Comparison of ENCODE assay signal across 10 cellular contexts in the genomic region with DNA sequence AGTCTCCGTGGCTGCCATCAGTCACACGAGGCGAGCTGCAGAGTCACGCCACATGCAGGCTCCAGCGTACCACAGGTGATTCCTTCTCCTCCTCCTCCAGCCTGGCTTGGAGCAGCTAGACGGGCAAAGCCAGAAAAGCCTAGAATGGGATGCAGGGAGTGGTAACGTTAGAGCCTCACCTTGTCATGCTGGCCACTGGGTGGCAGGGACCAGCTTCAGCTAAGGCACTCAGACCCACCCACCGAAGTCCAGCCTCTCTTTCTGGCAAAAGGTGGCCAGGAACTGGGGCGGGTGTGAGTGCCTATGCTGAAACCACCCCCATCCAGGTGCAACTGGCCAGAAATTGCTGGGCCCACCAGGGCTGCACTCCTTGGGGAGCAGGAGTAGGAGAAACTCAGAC. TPM values are rescaled to one million over a fixed set of nuclear protein-coding genes. Genes with fewer than 3 reads are reported as not detected.
DNase-seq lines count a peak whose midpoint lies in the region; ATAC-seq, FAIRE-seq and TF ChIP-seq lines count a peak whose summit lies in the region.
"Not testable (repeated sequence)": the region's sequence is repeated elsewhere in the genome, so short reads cannot be mapped to it uniquely, and the experiment has no call there.
"Had no signal": no experiment of that assay in that cellular context is flagged by ENCODE, and none has a peak within 500 bp of the region (broad histone marks: within the 10 kb centered on the region; RNA-seq: fewer than 3 reads in every experiment).

No MANE protein-coding gene starts in this region.

- H3K4me2 ChIP-seq in OCI-LY1 (ENCODE audit: low read length) = not testable (repeated sequence)
- H3K4me2 ChIP-seq in HepG2 (ENCODE audit: low read depth, low read length) = peak overlapping the region; percentile 36

- not testable (repeated sequence) for H3K9me3 ChIP-seq in OCI-LY1 (ENCODE audit: low read length); HepG2 (ENCODE audit: low read length)

- not testable (repeated sequence) for H3K9ac ChIP-seq in OCI-LY1 (ENCODE audit: low read length); HepG2 (ENCODE audit: insufficient read depth, low read depth, low read length)

- H3K27ac Mint-ChIP-seq in WTC11; chondrocyte (ENCODE audit: unreplicated experiment); nephron progenitor cell; progenitor cell of endocrine pancreas: not testable (repeated sequence)

- CTCF ChIA-PET in WTC11 (lab: Charles Lee); HepG2 (lab: Yijun Ruan, JAX; ENCODE audit: low intra/inter-chr PET ratio, low total read pairs): not testable (repeated sequence)

- not testable (repeated sequence) for H2AFZ ChIP-seq in OCI-LY1 (ENCODE audit: low read length); HepG2 (ENCODE audit: low read length)

- not testable (repeated sequence) for H3K4me1 ChIP-seq in OCI-LY1 (ENCODE audit: insufficient read depth, low read length, severe bottlenecking); HepG2 (ENCODE audit: insufficient read depth, low read length)

- H3K4me1 Mint-ChIP-seq in WTC11 (peaks cover 11% of the 10 kb centered on the region), chondrocyte (ENCODE audit: low read depth) (peaks cover 11% of the 10 kb centered on the region), nephron progenitor cell (peaks cover 11% of the 10 kb centered on the region)
- H3K4me1 Mint-ChIP-seq in progenitor cell of endocrine pancreas (ENCODE audit: low read depth) = not testable (repeated sequence)

- FAIRE-seq in HepG2 (lab: Jason Lieb, UNC) = not testable (repeated sequence)

- not testable (repeated sequence) for H3K9me3 Mint-ChIP-seq in WTC11; chondrocyte (ENCODE audit: low read depth); nephron progenitor cell; progenitor cell of endocrine pancreas (ENCODE audit: low read depth)

- not testable (repeated sequence) for H4K20me1 ChIP-seq in OCI-LY1 (ENCODE audit: insufficient read depth, low read length); HepG2 (ENCODE audit: insufficient read depth, low read length)

- not testable (repeated sequence) for H3K27me3 Mint-ChIP-seq in WTC11 (ENCODE audit: low read depth); chondrocyte (ENCODE audit: low read depth); nephron progenitor cell (ENCODE audit: low read depth, poor library complexity); progenitor cell of endocrine pancreas

- H3K36me3 ChIP-seq in OCI-LY1 (ENCODE audit: insufficient read depth, low read length); HepG2 (replicated peaks in 1 of 2; ENCODE audit: control insufficient read depth in 1 of 2, insufficient read depth in 2 of 2, low read length in 2 of 2): not testable (repeated sequence)

- TF ChIP-seq EP300 in HepG2 (IDR thresholded peaks at IDR 0.05; ENCODE audit: low read depth in 2 of 2, low read length in 2 of 2); HepG2 (CRISPR knock-in tag; IDR thresholded peaks at IDR 0.05; ENCODE audit: borderline replicate concordance): not testable (repeated sequence)

- POLR2A ChIA-PET in WTC11 (lab: Charles Lee); HepG2 (lab: Yijun Ruan, JAX): not testable (repeated sequence)

- not testable (repeated sequence) for TF ChIP-seq POLR2A in HepG2 (IDR thresholded peaks at IDR 0.05; ENCODE audit: insufficient read depth in 1 of 2, low read depth in 2 of 2, low read length in 2 of 2)

- not testable (repeated sequence) for H3K27me3 ChIP-seq in OCI-LY1 (ENCODE audit: insufficient read depth, low read length); HepG2 (ENCODE audit: control insufficient read depth in 1 of 2, insufficient read depth in 2 of 2, low read length in 2 of 2)

- ATAC-seq in WTC11 = not testable (repeated sequence)
- ATAC-seq in HepG2 = peak; percentile 63

- intact Hi-C loops in HepG2 (cut with micrococcal nuclease; ENCODE audit: unreplicated experiment) = not testable (repeated sequence)

- H3F3A ChIP-seq in OCI-LY1 (ENCODE audit: insufficient read depth, low read length) = not testable (repeated sequence)

- in situ Hi-C loops in HepG2 (cut with HindIII; ENCODE audit: extremely low pct_ligation_motif_present, low pct_unique_long_range_greater_than_20kb) = not testable (repeated sequence)

- 60% methylated on average over 3 of the region's 9 CpGs for WGBS in HepG2 (ENCODE audit: low lambda C conversion rate)

- BruUV-seq in HepG2 (replicated peaks; lab: Mats Ljungman, UMichigan) = TSS peak; percentile 19

- H3K79me2 ChIP-seq in OCI-LY1 (ENCODE audit: insufficient read depth, low read length); HepG2 (ENCODE audit: insufficient read depth, low read length): not testable (repeated sequence)

- TF ChIP-seq RAD21 in HepG2 (CRISPR knock-in tag; IDR thresholded peaks at IDR 0.05) = not testable (repeated sequence)

- H3K4me3 Mint-ChIP-seq in WTC11 = peak overlapping the region; percentile 93
- peak overlapping the region; percentile 92 for H3K4me3 Mint-ChIP-seq in chondrocyte (ENCODE audit: unreplicated experiment)
- H3K4me3 Mint-ChIP-seq in nephron progenitor cell = peak overlapping the region; percentile 98
- H3K4me3 Mint-ChIP-seq in progenitor cell of endocrine pancreas (ENCODE audit: low read depth) = peak overlapping the region; percentile 98

- DNase-seq in WTC11 (ENCODE audit: low spot score); chondrocyte (ENCODE audit: low spot score); HepG2 (ENCODE audit: low spot score); nephron progenitor cell; progenitor cell of endocrine pancreas (ENCODE audit: low spot score, unreplicated experiment): not testable (repeated sequence)

- H3K9me2 ChIP-seq in OCI-LY1 (ENCODE audit: low read depth, low read length) = not testable (repeated sequence)

- H3K27ac ChIP-seq in OCI-LY1 (ENCODE audit: low read depth, low read length, poor library complexity, severe bottlenecking); HepG2 (ENCODE audit: extremely low read length, insufficient read depth, low read length): not testable (repeated sequence)

- peak overlapping the region; percentile 51 for H3K4me3 ChIP-seq in OCI-LY1 (ENCODE audit: low read depth, low read length, poor library complexity, severe bottlenecking)
- peak overlapping the region in 2 of 3 experiments; percentile 46 to 56; a peak in 2 of 6 replicates for H3K4me3 ChIP-seq in HepG2 (replicated peaks in 1 of 3; ENCODE audit: insufficient read depth in 1 of 3, low read depth in 2 of 3, low read length in 3 of 3)

- TF ChIP-seq CTCF in OCI-LY1 (IDR thresholded peaks at IDR 0.05; ENCODE audit: low read length); WTC11 (IDR thresholded peaks at IDR 0.05); chondrocyte (IDR thresholded peaks at IDR 0.05); HepG2 (CRISPR knock-in tag; IDR thresholded peaks at IDR 0.05); nephron progenitor cell (IDR thresholded peaks at IDR 0.05): not testable (repeated sequence)
- peak; percentile 8 for TF ChIP-seq CTCF in progenitor cell of endocrine pancreas (IDR thresholded peaks at IDR 0.05; ENCODE audit: unreplicated experiment)

- H3K36me3 Mint-ChIP-seq in WTC11; chondrocyte (ENCODE audit: low read depth); nephron progenitor cell (ENCODE audit: low read depth); progenitor cell of endocrine pancreas (ENCODE audit: insufficient read depth): not testable (repeated sequence)

RNA-seq across cellular contexts. Expression of a gene that starts 1.3 kb away (rescaled TPM):
- total RNA-seq in WTC11 (2021) (10.5 to 13.6 TPM (median 13.3 TPM) in 3 replicates), chondrocyte (8.4 TPM in 2 of 3 replicates, not detected in the other), HepG2 (2016; rRNA removed; fragmentation: Illumina TruSeq; extraction: Trizol) (1.9 and 6.0 TPM in 2 replicates), progenitor cell of endocrine pancreas (34.0 and 37.8 TPM in 2 replicates)
- total RNA-seq in HepG2 (2016; cell fraction: cytosol; rRNA removed; fragmentation: Illumina TruSeq; extraction: Trizol; ENCODE audit: low read depth) = 1.6 and 1.7 TPM in 2 replicates
- 2.0 and 5.7 TPM in 2 replicates for total RNA-seq in HepG2 (2016; cell fraction: insoluble cytoplasmic fraction; rRNA removed; fragmentation: Illumina TruSeq; extraction: Trizol)
- total RNA-seq in HepG2 (2016; cell fraction: membrane; rRNA removed; fragmentation: Illumina TruSeq; extraction: Trizol) = 2.2 and 2.6 TPM in 2 replicates
- 18.5 and 22.6 TPM in 2 replicates for total RNA-seq in HepG2 (2016; cell fraction: nucleus; rRNA removed; fragmentation: Illumina TruSeq; extraction: Trizol)
- polyA plus RNA-seq in HepG2 (2011; rRNA removed) = 1.2 and 1.7 TPM in 2 replicates
- 0.26 and 0.34 TPM in 2 replicates for polyA plus RNA-seq in HepG2 (2011; cell fraction: cytosol; rRNA removed)
- 16.9 and 20.4 TPM in 2 replicates for polyA plus RNA-seq in HepG2 (2011; cell fraction: nucleus; rRNA removed)
- polyA plus RNA-seq in HepG2 (2012) = 2.0 and 2.3 TPM in 2 replicates
- polyA plus RNA-seq in HepG2 (2016; cell fraction: cytosol; fragmentation: Illumina TruSeq; extraction: Trizol; ENCODE audit: low read depth) = not detected in 2 replicates
- 0.19 and 0.31 TPM in 2 replicates for polyA plus RNA-seq in HepG2 (2016; cell fraction: insoluble cytoplasmic fraction; fragmentation: Illumina TruSeq; extraction: Trizol; ENCODE audit: low read depth)
- not detected in 2 replicates for polyA plus RNA-seq in HepG2 (2016; cell fraction: membrane; fragmentation: Illumina TruSeq; extraction: Trizol; ENCODE audit: low read depth)
- 6.1 and 6.5 TPM in 2 replicates for polyA plus RNA-seq in HepG2 (2016; cell fraction: nucleus; fragmentation: Illumina TruSeq; extraction: Trizol; ENCODE audit: insufficient read depth, low read depth)
- 25.5 TPM in 1 of 2 replicates, not detected in the other for polyA minus RNA-seq in HepG2 (2011; rRNA and poly(A)+ RNA removed; ENCODE audit: low replicate concordance)
- polyA minus RNA-seq in HepG2 (2011; cell fraction: cytosol; rRNA and poly(A)+ RNA removed) = 1.6 and 2.9 TPM in 2 replicates
- polyA minus RNA-seq in HepG2 (2011; cell fraction: nucleus; rRNA and poly(A)+ RNA removed) = 57.8 and 73.4 TPM in 2 replicates
- total RNA-seq: A172; A673; CD4-positive, alpha-beta memory T cell had no signal
- polyA plus RNA-seq: BJ had no signal

RNA-seq across cellular contexts. Expression of a gene that starts 17.2 kb away (rescaled TPM):
- 2.8 to 5.4 TPM (median 3.4 TPM) in 3 replicates for total RNA-seq in WTC11 (2021)
- total RNA-seq in chondrocyte = 1.0 to 3.0 TPM (median 1.2 TPM) in 3 replicates
- total RNA-seq in HepG2 (2016; rRNA removed; fragmentation: Illumina TruSeq; extraction: Trizol) = 0.11 TPM in 1 of 2 replicates, not detected in the other
- total RNA-seq in HepG2 (2016; cell fraction: cytosol; rRNA removed; fragmentation: Illumina TruSeq; extraction: Trizol; ENCODE audit: low read depth) = 0.26 TPM in 1 of 2 replicates, not detected in the other
- 0.15 and 0.24 TPM in 2 replicates for total RNA-seq in HepG2 (2016; cell fraction: insoluble cytoplasmic fraction; rRNA removed; fragmentation: Illumina TruSeq; extraction: Trizol)
- total RNA-seq in HepG2 (2016; cell fraction: membrane; rRNA removed; fragmentation: Illumina TruSeq; extraction: Trizol) = 0.55 TPM in 1 of 2 replicates, not detected in the other
- 0.28 and 0.37 TPM in 2 replicates for total RNA-seq in HepG2 (2016; cell fraction: nucleus; rRNA removed; fragmentation: Illumina TruSeq; extraction: Trizol)
- polyA plus RNA-seq in HepG2 (2011; rRNA removed) = 0.07 and 0.12 TPM in 2 replicates
- 0.04 and 0.21 TPM in 2 replicates for polyA plus RNA-seq in HepG2 (2011; cell fraction: cytosol; rRNA removed)
- polyA plus RNA-seq in HepG2 (2011; cell fraction: nucleus; rRNA removed) = 1.0 and 1.3 TPM in 2 replicates
- polyA plus RNA-seq in HepG2 (2012) = 0.04 and 0.16 TPM in 2 replicates
- polyA plus RNA-seq in HepG2 (2016; cell fraction: cytosol; fragmentation: Illumina TruSeq; extraction: Trizol; ENCODE audit: low read depth) = 0.26 and 0.28 TPM in 2 replicates
- 0.35 TPM in 1 of 2 replicates, not detected in the other for polyA plus RNA-seq in HepG2 (2016; cell fraction: insoluble cytoplasmic fraction; fragmentation: Illumina TruSeq; extraction: Trizol; ENCODE audit: low read depth)
- polyA plus RNA-seq in HepG2 (2016; cell fraction: membrane; fragmentation: Illumina TruSeq; extraction: Trizol; ENCODE audit: low read depth) = 0.21 and 0.37 TPM in 2 replicates
- 0.75 and 0.81 TPM in 2 replicates for polyA plus RNA-seq in HepG2 (2016; cell fraction: nucleus; fragmentation: Illumina TruSeq; extraction: Trizol; ENCODE audit: insufficient read depth, low read depth)
- polyA minus RNA-seq in HepG2 (2011; rRNA and poly(A)+ RNA removed; ENCODE audit: low replicate concordance) = 0.47 TPM in 1 of 2 replicates, not detected in the other
- polyA minus RNA-seq in HepG2 (2011; cell fraction: cytosol; rRNA and poly(A)+ RNA removed) = not detected in 2 replicates
- polyA minus RNA-seq in HepG2 (2011; cell fraction: nucleus; rRNA and poly(A)+ RNA removed) = 0.50 and 0.90 TPM in 2 replicates
- 10.7 and 10.9 TPM in 2 replicates for total RNA-seq in progenitor cell of endocrine pancreas
- polyA plus RNA-seq: CD4-positive, alpha-beta memory T cell had no signal

RNA-seq across cellular contexts. Expression of a gene that starts 53.7 kb away (rescaled TPM):
- total RNA-seq in WTC11 (2021) = 76.7 to 95.8 TPM (median 81.1 TPM) in 3 replicates
- total RNA-seq in chondrocyte = 50.7 to 67.1 TPM (median 58.3 TPM) in 3 replicates
- total RNA-seq in HepG2 (2016; rRNA removed; fragmentation: Illumina TruSeq; extraction: Trizol) = 70.5 and 72.5 TPM in 2 replicates
- 16.2 and 16.4 TPM in 2 replicates for total RNA-seq in HepG2 (2016; cell fraction: cytosol; rRNA removed; fragmentation: Illumina TruSeq; extraction: Trizol; ENCODE audit: low read depth)
- 63.3 and 71.6 TPM in 2 replicates for total RNA-seq in HepG2 (2016; cell fraction: insoluble cytoplasmic fraction; rRNA removed; fragmentation: Illumina TruSeq; extraction: Trizol)
- 45.6 and 46.9 TPM in 2 replicates for total RNA-seq in HepG2 (2016; cell fraction: membrane; rRNA removed; fragmentation: Illumina TruSeq; extraction: Trizol)
- total RNA-seq in HepG2 (2016; cell fraction: nucleus; rRNA removed; fragmentation: Illumina TruSeq; extraction: Trizol) = 70.7 and 77.5 TPM in 2 replicates
- 63.2 and 69.0 TPM in 2 replicates for polyA plus RNA-seq in HepG2 (2011; rRNA removed)
- polyA plus RNA-seq in HepG2 (2011; cell fraction: cytosol; rRNA removed) = 27.2 and 39.1 TPM in 2 replicates
- polyA plus RNA-seq in HepG2 (2011; cell fraction: nucleus; rRNA removed) = 483 and 680 TPM in 2 replicates
- polyA plus RNA-seq in HepG2 (2012) = 53.0 and 69.5 TPM in 2 replicates
- polyA plus RNA-seq in HepG2 (2016; cell fraction: cytosol; fragmentation: Illumina TruSeq; extraction: Trizol; ENCODE audit: low read depth) = 12.9 and 14.8 TPM in 2 replicates
- polyA plus RNA-seq in HepG2 (2016; cell fraction: insoluble cytoplasmic fraction; fragmentation: Illumina TruSeq; extraction: Trizol; ENCODE audit: low read depth) = 81.9 and 105 TPM in 2 replicates
- 36.8 and 38.6 TPM in 2 replicates for polyA plus RNA-seq in HepG2 (2016; cell fraction: membrane; fragmentation: Illumina TruSeq; extraction: Trizol; ENCODE audit: low read depth)
- polyA plus RNA-seq in HepG2 (2016; cell fraction: nucleus; fragmentation: Illumina TruSeq; extraction: Trizol; ENCODE audit: insufficient read depth, low read depth) = 229 and 236 TPM in 2 replicates
- 39.1 and 125 TPM in 2 replicates for polyA minus RNA-seq in HepG2 (2011; rRNA and poly(A)+ RNA removed; ENCODE audit: low replicate concordance)
- 39.4 and 44.1 TPM in 2 replicates for polyA minus RNA-seq in HepG2 (2011; cell fraction: cytosol; rRNA and poly(A)+ RNA removed)
- polyA minus RNA-seq in HepG2 (2011; cell fraction: nucleus; rRNA and poly(A)+ RNA removed) = 82.9 and 90.9 TPM in 2 replicates
- 86.0 and 93.8 TPM in 2 replicates for total RNA-seq in progenitor cell of endocrine pancreas

RNA-seq across cellular contexts. Expression of a gene that starts 54.3 kb away (rescaled TPM):
- total RNA-seq in WTC11 (2021) (183 to 225 TPM (median 220 TPM) in 3 replicates), chondrocyte (255 to 269 TPM (median 260 TPM) in 3 replicates), HepG2 (2016; rRNA removed; fragmentation: Illumina TruSeq; extraction: Trizol) (308 and 410 TPM in 2 replicates), progenitor cell of endocrine pancreas (190 and 207 TPM in 2 replicates)
- 664 and 798 TPM in 2 replicates for total RNA-seq in HepG2 (2016; cell fraction: cytosol; rRNA removed; fragmentation: Illumina TruSeq; extraction: Trizol; ENCODE audit: low read depth)
- 352 and 417 TPM in 2 replicates for total RNA-seq in HepG2 (2016; cell fraction: insoluble cytoplasmic fraction; rRNA removed; fragmentation: Illumina TruSeq; extraction: Trizol)
- total RNA-seq in HepG2 (2016; cell fraction: membrane; rRNA removed; fragmentation: Illumina TruSeq; extraction: Trizol) = 641 and 838 TPM in 2 replicates
- total RNA-seq in HepG2 (2016; cell fraction: nucleus; rRNA removed; fragmentation: Illumina TruSeq; extraction: Trizol) = 142 and 179 TPM in 2 replicates
- polyA plus RNA-seq in HepG2 (2011; rRNA removed) = 244 and 253 TPM in 2 replicates
- polyA plus RNA-seq in HepG2 (2011; cell fraction: cytosol; rRNA removed) = 121 and 325 TPM in 2 replicates
- polyA plus RNA-seq in HepG2 (2011; cell fraction: nucleus; rRNA removed) = 97.5 and 107 TPM in 2 replicates
- 208 and 248 TPM in 2 replicates for polyA plus RNA-seq in HepG2 (2012)
- polyA plus RNA-seq in HepG2 (2016; cell fraction: cytosol; fragmentation: Illumina TruSeq; extraction: Trizol; ENCODE audit: low read depth) = 676 and 762 TPM in 2 replicates
- polyA plus RNA-seq in HepG2 (2016; cell fraction: insoluble cytoplasmic fraction; fragmentation: Illumina TruSeq; extraction: Trizol; ENCODE audit: low read depth) = 300 and 324 TPM in 2 replicates
- 541 and 609 TPM in 2 replicates for polyA plus RNA-seq in HepG2 (2016; cell fraction: membrane; fragmentation: Illumina TruSeq; extraction: Trizol; ENCODE audit: low read depth)
- 261 and 270 TPM in 2 replicates for polyA plus RNA-seq in HepG2 (2016; cell fraction: nucleus; fragmentation: Illumina TruSeq; extraction: Trizol; ENCODE audit: insufficient read depth, low read depth)
- polyA minus RNA-seq in HepG2 (2011; rRNA and poly(A)+ RNA removed; ENCODE audit: low replicate concordance) = 12.3 and 45.2 TPM in 2 replicates
- 53.2 and 58.8 TPM in 2 replicates for polyA minus RNA-seq in HepG2 (2011; cell fraction: cytosol; rRNA and poly(A)+ RNA removed)
- 20.9 and 25.2 TPM in 2 replicates for polyA minus RNA-seq in HepG2 (2011; cell fraction: nucleus; rRNA and poly(A)+ RNA removed)
